6 cellular contexts compared by ENCODE assay signal in the genomic region with DNA sequence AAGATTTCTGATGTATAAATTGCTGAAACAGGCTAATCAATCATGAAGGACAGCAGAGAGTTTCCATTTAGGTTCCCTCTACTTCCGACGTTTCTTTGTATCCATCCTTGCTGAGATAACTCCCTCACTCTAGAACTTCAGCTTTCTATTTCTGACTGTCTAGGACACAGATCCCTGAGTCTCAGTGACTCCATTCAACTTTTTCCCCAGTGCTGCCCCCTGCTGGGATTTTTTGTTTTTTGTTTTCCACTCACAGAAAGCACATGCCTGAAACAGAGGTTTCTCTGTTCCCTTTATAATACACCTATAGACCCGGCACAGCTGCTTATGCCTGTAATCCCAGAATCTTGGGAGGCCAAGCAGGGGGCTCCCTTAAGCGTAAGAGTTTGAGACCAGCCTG. TPM values are rescaled to one million over a fixed set of nuclear protein-coding genes. Genes with fewer than 3 reads are reported as not detected.
"Had no signal": no experiment of that assay in that cellular context is flagged by ENCODE, and none has a peak within 500 bp of the region (broad histone marks: within the 10 kb centered on the region; RNA-seq: fewer than 3 reads in every experiment).

No MANE protein-coding gene starts in this region.

RNA-seq across cellular contexts. Expression of gene PRAMEF18, which starts 3.2 kb away (rescaled TPM):
- total RNA-seq: GM23248, H4, H7, HFFc6, HT1080, IMR-90 had no signal
- polyA plus RNA-seq: GM23248, IMR-90 had no signal

RNA-seq across cellular contexts. Expression of gene PRAMEF13, which starts 21.6 kb away (rescaled TPM):
- total RNA-seq: GM23248, H4, H7, HFFc6, HT1080, IMR-90 had no signal
- polyA plus RNA-seq: GM23248, IMR-90 had no signal

RNA-seq across cellular contexts. Expression of gene PRAMEF5, which starts 31.2 kb away (rescaled TPM):
- total RNA-seq: GM23248, H4, H7, HFFc6, HT1080, IMR-90 had no signal
- polyA plus RNA-seq: GM23248, IMR-90 had no signal

RNA-seq across cellular contexts. Expression of gene PRAMEF9, which starts 51.1 kb away (rescaled TPM):
- total RNA-seq: GM23248, H4, H7, HFFc6, HT1080, IMR-90 had no signal
- polyA plus RNA-seq: GM23248, IMR-90 had no signal

RNA-seq across cellular contexts. Expression of gene HNRNPCL4, which starts 57.4 kb away (rescaled TPM):
- total RNA-seq: GM23248, H4, H7, HFFc6, HT1080, IMR-90 had no signal
- polyA plus RNA-seq: GM23248, IMR-90 had no signal
